Comparison of ENCODE assay signal across 8 cellular contexts in the genomic region with DNA sequence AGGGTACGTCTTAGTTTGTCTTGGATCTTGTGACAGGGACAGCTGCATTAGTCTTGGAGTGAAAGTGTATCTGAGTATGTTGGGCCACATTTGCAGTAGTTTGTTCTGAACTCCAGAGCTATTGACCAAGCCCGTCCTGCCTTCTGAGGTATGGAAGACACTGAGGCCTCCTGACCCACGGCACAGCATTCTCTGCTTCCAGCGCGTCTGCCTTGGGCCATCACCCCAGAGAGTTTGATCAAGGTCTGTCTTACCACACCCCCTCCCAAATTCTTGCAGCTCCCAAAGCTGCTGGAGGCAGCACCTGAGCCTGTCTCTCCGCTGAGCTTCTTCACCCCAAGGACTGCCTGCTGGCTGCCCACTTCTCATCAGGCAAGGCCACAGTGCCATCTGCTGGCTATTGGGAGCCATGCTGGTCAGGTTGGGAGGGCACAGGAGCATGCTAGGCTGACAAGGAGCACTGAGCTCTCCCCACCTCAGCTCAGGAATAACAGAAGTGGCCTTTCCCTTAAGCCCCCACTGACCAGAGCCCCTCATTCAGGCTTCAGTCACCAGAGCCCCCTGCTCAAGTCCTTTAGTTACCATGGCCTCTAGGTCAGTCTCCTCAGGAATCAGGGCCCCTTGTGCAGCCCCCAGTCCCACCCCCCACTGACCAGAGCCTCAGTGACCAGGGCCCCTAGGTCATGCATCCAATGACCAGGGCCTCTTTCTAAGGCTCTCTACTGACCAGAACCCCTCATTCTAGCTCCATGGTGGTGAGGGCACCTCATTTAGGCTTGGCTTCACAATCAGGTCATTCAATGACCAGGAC.
DNase-seq lines count a peak whose midpoint lies in the region; ATAC-seq lines count a peak whose summit lies in the region.

No MANE protein-coding gene starts in this region.

- H3K4me1 Mint-ChIP-seq in memory B cell = no peaks in the 10 kb centered on the region

- DNase-seq in AML-193 (lab: John Stamatoyannopoulos, UW) (peak; percentile 11 to 36), NCI-H526 (lab: John Stamatoyannopoulos, UW) (peak; percentile 43 to 85), memory B cell (ENCODE audit: low spot score in 2 of 2) (peak; percentile 41 to 43)
- DNase-seq in activated CD4-positive, alpha-beta T cell treated with anti-CD3 and anti-CD28 coated beads, Interleukin-2, amount 50 U/mL, for 48 hours = peak; percentile 80 to 83
- DNase-seq in effector CD4-positive, alpha-beta T cell = peak; percentile 53
- DNase-seq in stimulated activated CD8-positive, alpha-beta memory T cell treated with anti-CD3 and anti-CD28 coated beads, Interleukin-15, amount 100 ng/mL, for 24 hours (ENCODE audit: low read depth) = peak; percentile 33

- H3K27ac Mint-ChIP-seq in memory B cell = no peak overlapping the region

- no peaks in the 10 kb centered on the region for H3K36me3 Mint-ChIP-seq in memory B cell

- no peaks in the 10 kb centered on the region for H3K27me3 Mint-ChIP-seq in memory B cell

- H3K9me3 Mint-ChIP-seq in memory B cell = no peaks in the 10 kb centered on the region

- no peak overlapping the region for H3K4me3 Mint-ChIP-seq in memory B cell

- ATAC-seq in GM18873 (IDR thresholded peaks at IDR 0.05; ENCODE audit: low FRiP score, unreplicated experiment) (peak; percentile 52), HG03175 (IDR thresholded peaks at IDR 0.05; ENCODE audit: unreplicated experiment) (peak; percentile 95), memory B cell (ENCODE audit: low read depth) (peak; percentile 81)

Comparison
In these comparisons a context has a peak if more than half of its experiments do, and no peak if none do; other contexts are left out.
1. Peak in every context shown above with its lines: DNase-seq and ATAC-seq.
2. DNase-seq: peak in every context shown above with its lines; median percentile 82 in activated CD4-positive, alpha-beta T cell treated with anti-CD3 and anti-CD28 coated beads, Interleukin-2, amount 50 U/mL, for 48 hours; 64 in NCI-H526; 53 in effector CD4-positive, alpha-beta T cell; 42 in memory B cell; 33 in stimulated activated CD8-positive, alpha-beta memory T cell treated with anti-CD3 and anti-CD28 coated beads, Interleukin-15, amount 100 ng/mL, for 24 hours; 24 in AML-193.